Comparison of ENCODE assay signal across 1 cellular context in genomic region chr12:53727310-53728041, GRCh38.
TF ChIP-seq lines count a peak whose summit lies in the region.

CALCOCO1 (minus strand) TSS chr12:53727452; CDS start chr12:53725242, 2,210 bp downstream.

TF ChIP-seq in K562, 482 proteins besides CTCF, POLR2A, EP300 and RAD21 (continued from another document and continues in another):
- no peak for TF ChIP-seq CUX1 (CRISPR knock-in tag; IDR thresholded peaks at IDR 0.05)
- TF ChIP-seq NR2C2 (CRISPR knock-in tag; IDR thresholded peaks at IDR 0.05): peak; percentile 90
- TF ChIP-seq NR2C2 (tag; IDR thresholded peaks at IDR 0.05): peak; percentile 98
- TF ChIP-seq MEF2A (IDR thresholded peaks at IDR 0.05; ENCODE audit: control insufficient read depth, low read depth, low read length): no peak
- TF ChIP-seq ZFPM2 (CRISPR knock-in tag; IDR thresholded peaks at IDR 0.05): no peak
- no peak; the same call in 1 of the 2 replicates for TF ChIP-seq POLR2H (tag; IDR thresholded peaks at IDR 0.05; ENCODE audit: low read depth)
- TF ChIP-seq SMAD3 (CRISPR knock-in tag; conservative IDR thresholded peaks at IDR 0.05): peak; percentile 83; the same call in 1 of the 2 replicates
- TF ChIP-seq NFE2L1 (tag; IDR thresholded peaks at IDR 0.05; ENCODE audit: borderline replicate concordance, low read depth): no peak
- no peak for TF ChIP-seq RBM34 (IDR thresholded peaks at IDR 0.05; ENCODE audit: borderline replicate concordance, insufficient read depth, low read length)
- peak; percentile 94 for TF ChIP-seq ATF7 (IDR thresholded peaks at IDR 0.05)
- TF ChIP-seq RREB1 (CRISPR knock-in tag; IDR thresholded peaks at IDR 0.05): no peak
- TF ChIP-seq TBP (optimal IDR thresholded peaks at IDR 0.05; ENCODE audit: low read depth, low read length): peak; percentile 69
- no peak for TF ChIP-seq ZNF282 (CRISPR knock-in tag; IDR thresholded peaks at IDR 0.05)
- peak; percentile 63; the same call in 1 of the 2 replicates for TF ChIP-seq ZBTB40 (IDR thresholded peaks at IDR 0.05)
- no peak for TF ChIP-seq ZBTB40 (CRISPR knock-in tag; IDR thresholded peaks at IDR 0.05)
- no peak for TF ChIP-seq CREBBP (IDR thresholded peaks at IDR 0.05; ENCODE audit: low read depth, low read length)
- no peak for TF ChIP-seq ZNF668 (CRISPR knock-in tag; IDR thresholded peaks at IDR 0.05)
- no peak for TF ChIP-seq CLOCK (CRISPR knock-in tag; IDR thresholded peaks at IDR 0.05; ENCODE audit: borderline replicate concordance)
- TF ChIP-seq NKRF (IDR thresholded peaks at IDR 0.05; ENCODE audit: borderline replicate concordance): no peak; the same call in 1 of the 2 replicates
- TF ChIP-seq YBX1 (IDR thresholded peaks at IDR 0.05): no peak
- TF ChIP-seq UBTF (IDR thresholded peaks at IDR 0.05; ENCODE audit: borderline replicate concordance in 1 of 2, low read depth in 2 of 2, low read length in 2 of 2): no peak
- TF ChIP-seq TAF1 (IDR thresholded peaks at IDR 0.05; ENCODE audit: control insufficient read depth, extremely low read depth, insufficient read depth, low read length, severe bottlenecking): peak; percentile 48
